21 cellular contexts compared by ENCODE assay signal in the genomic region with DNA sequence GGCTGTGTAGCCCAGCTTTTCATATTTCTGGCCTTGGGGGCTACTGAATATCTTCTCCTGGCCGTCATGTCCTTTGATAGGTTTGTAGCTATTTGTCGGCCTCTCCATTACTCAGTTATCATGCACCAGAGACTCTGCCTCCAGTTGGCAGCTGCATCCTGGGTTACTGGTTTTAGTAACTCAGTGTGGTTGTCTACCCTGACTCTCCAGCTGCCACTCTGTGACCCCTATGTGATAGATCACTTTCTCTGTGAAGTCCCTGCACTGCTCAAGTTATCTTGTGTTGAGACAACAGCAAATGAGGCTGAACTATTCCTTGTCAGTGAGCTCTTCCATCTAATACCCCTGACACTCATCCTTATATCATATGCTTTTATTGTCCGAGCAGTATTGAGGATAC. TPM values are rescaled to one million over a fixed set of nuclear protein-coding genes. Genes with fewer than 3 reads are reported as not detected.
DNase-seq lines count a peak whose midpoint lies in the region; FAIRE-seq and TF ChIP-seq lines count a peak whose summit lies in the region.
"Had no signal": no experiment of that assay in that cellular context is flagged by ENCODE, and none has a peak within 500 bp of the region (broad histone marks: within the 10 kb centered on the region; RNA-seq: fewer than 3 reads in every experiment).

No MANE protein-coding gene starts in this region.

- intact Hi-C loops in OCI-LY7 (cut with micrococcal nuclease; ENCODE audit: unreplicated experiment), result no loop called here

- no peaks in the 10 kb centered on the region for H3K9me2 ChIP-seq in OCI-LY7 (ENCODE audit: insufficient read depth, low read length)

- H3K4me2 ChIP-seq in BLaER1 treated with 17β-estradiol and CSF1 and Interleukin-3, amounts not matched to agents 10 nM and 100 nM, result peak overlapping the region in 7 of 11 experiments; percentile 7 to 65 (median 56); a peak in 14 of 22 replicates
- H3K4me2 ChIP-seq in OCI-LY7 (ENCODE audit: low read length), result peak overlapping the region; percentile 53

- POLR2A ChIA-PET in OCI-LY7 (lab: Charles Lee), result interaction anchor here (0.7 to 2.1 kb wide), 7 partner anchors 9 to 1872 kb away, joined by 3 to 9 read pairs (median 5); no protein-coding TSS in a partner anchor

- peak overlapping the region; percentile 80 for H2AFZ ChIP-seq in OCI-LY7 (ENCODE audit: low read length)

- no peaks in the 10 kb centered on the region for H3K79me2 ChIP-seq in OCI-LY7 (ENCODE audit: insufficient read depth, low read depth, low read length)

- CTCF ChIA-PET in OCI-LY7 (lab: Charles Lee; ENCODE audit: unreplicated experiment), result no interaction called here

- BruUV-seq in OCI-LY7 (replicated peaks; lab: Mats Ljungman, UMichigan), result no TSS peak

- peak overlapping the region in 4 of 11 experiments; percentile 39 to 64 (median 51); a peak in 6 of 22 replicates for H3K27ac ChIP-seq in BLaER1 treated with 17β-estradiol and CSF1 and Interleukin-3, amounts not matched to agents 10 nM and 100 nM
- H3K27ac ChIP-seq in OCI-LY7 (ENCODE audit: low read depth, low read length, poor library complexity, severe bottlenecking), result peak overlapping the region; percentile 55
- H3K27ac ChIP-seq: C4-2B had no signal

- no peak overlapping the region for H3K4me3 ChIP-seq in BLaER1 treated with 17β-estradiol and CSF1 and Interleukin-3, amounts not matched to agents 10 nM and 100 nM
- peak overlapping the region; percentile 5 for H3K4me3 ChIP-seq in OCI-LY7 (ENCODE audit: low read depth, low read length, poor library complexity, severe bottlenecking)
- H3K4me3 ChIP-seq: K562 had no signal

- H3K27me3 ChIP-seq in BLaER1 treated with 17β-estradiol and CSF1 and Interleukin-3, amounts not matched to agents 10 nM and 100 nM, result no peaks in the 10 kb centered on the region

- no peaks in the 10 kb centered on the region for H3K9me3 ChIP-seq in BLaER1 treated with 17β-estradiol and CSF1 and Interleukin-3, amounts not matched to agents 10 nM and 100 nM (replicated peaks in 1 of 11)
- no peaks in the 10 kb centered on the region for H3K9me3 ChIP-seq in OCI-LY7 (ENCODE audit: low read length)
- H3K9me3 ChIP-seq: Caco-2 had no signal

- DNase-seq in GM19239 (ENCODE audit: insufficient read length, low spot score), result no peak
- DNase-seq in OCI-LY7 (ENCODE audit: low spot score), result peak; percentile 72
- no peak for DNase-seq in middle frontal gyrus (ENCODE audit: extremely low spot score, low spot score)
- no peak for DNase-seq in NCI-H1694 treated with DMSO at 0.1 percent for 48 hours (lab: John Stamatoyannopoulos, UW)
- DNase-seq in cerebellar nuclear complex (lab: John Stamatoyannopoulos, UW), result no peak
- no peak for DNase-seq in iPS-NIHi11 (ENCODE audit: low spot score)
- DNase-seq: 8988T; Caco-2; CD4-positive, alpha-beta T cell; GF-D8; H9; IMR-90 had no signal

- no peaks in the 10 kb centered on the region for H3K36me3 ChIP-seq in BLaER1 treated with 17β-estradiol and CSF1 and Interleukin-3, amounts not matched to agents 10 nM and 100 nM
- H3K36me3 ChIP-seq in OCI-LY7 (ENCODE audit: insufficient read depth, low read length), result no peaks in the 10 kb centered on the region

- H3K9ac ChIP-seq in BLaER1 treated with 17β-estradiol and CSF1 and Interleukin-3, amounts not matched to agents 10 nM and 100 nM, result peak overlapping the region in 1 of 11 experiments; percentile 14; a peak in 2 of 22 replicates

- peaks cover 0 to 22% (median 11%) of the 10 kb centered on the region in 10 experiments; a peak in 13 of 20 replicates for H3K4me1 ChIP-seq in BLaER1 treated with 17β-estradiol and CSF1 and Interleukin-3, amounts not matched to agents 10 nM and 100 nM
- H3K4me1 ChIP-seq in OCI-LY7 (ENCODE audit: insufficient read depth, low read length, poor library complexity, severe bottlenecking), result peaks cover 21% of the 10 kb centered on the region
- H3K4me1 ChIP-seq: Caco-2 had no signal

- TF ChIP-seq CTCF in OCI-LY7 (conservative IDR thresholded peaks at IDR 0.05; ENCODE audit: low read length), result no peak

- peak; percentile 37 for FAIRE-seq in GM19239 (lab: Jason Lieb, UNC)
- FAIRE-seq: D721Med, H1, HTR-8/SVneo, K562 had no signal

- H4K20me1 ChIP-seq in BLaER1 treated with 17β-estradiol and CSF1 and Interleukin-3, amounts not matched to agents 10 nM and 100 nM, result no peaks in the 10 kb centered on the region
- no peaks in the 10 kb centered on the region for H4K20me1 ChIP-seq in OCI-LY7 (ENCODE audit: insufficient read depth, low read length)

RNA-seq across cellular contexts. Expression of a gene that starts 0.5 kb away (rescaled TPM):
- 0.35 and 0.75 TPM in 2 replicates for total RNA-seq in OCI-LY7 (2014; rRNA removed; shearing (Covaris generic))
- not detected in 2 replicates for total RNA-seq in OCI-LY7 (2022)
- total RNA-seq: B cell; Caco-2; CD4-positive, alpha-beta T cell; H1; H9; IMR-90 had no signal

RNA-seq across cellular contexts. Expression of a gene that starts 45.3 kb away (rescaled TPM):
- total RNA-seq in OCI-LY7 (2014; rRNA removed; shearing (Covaris generic)), result not detected in 2 replicates
- not detected in 2 replicates for total RNA-seq in OCI-LY7 (2022)
- total RNA-seq: A673; B cell; Caco-2; CD4-positive, alpha-beta T cell; Daoy; H1; H9; IMR-90; K562 had no signal
